33 cellular contexts compared by ENCODE assay signal in genomic region chr15:77939851-77940250, GRCh38.
"Had no signal": no experiment of that assay in that cellular context is flagged by ENCODE, and none has a peak within 500 bp of the region (broad histone marks: within the 10 kb centered on the region; RNA-seq: fewer than 3 reads in every experiment).

No MANE protein-coding gene starts in this region.

- DNase-seq: activated CD4-positive, alpha-beta memory T cell treated with anti-CD3 and anti-CD28 coated beads, Interleukin-2, amount 10 ng/mL, durations not matched to agents 7 days and 5 days; activated CD4-positive, alpha-beta T cell treated with anti-CD3 and anti-CD28 coated beads for 36 hours; activated CD4-positive, alpha-beta T cell treated with anti-CD3 and anti-CD28 coated beads, Interleukin-2, amount 50 U/mL, for 1 hour; activated CD8-positive, alpha-beta memory T cell treated with anti-CD3 and anti-CD28 coated beads, Interleukin-2, amount 10 ng/mL, durations not matched to agents 7 days and 5 days; activated CD8-positive, alpha-beta memory T cell treated with anti-CD3 and anti-CD28 coated beads, Interleukin-2, amount 50 U/mL, for 48 hours; activated effector memory CD4-positive, alpha-beta T cell treated with Interleukin-2 at 50 U/mL for 16 hours; activated naive CD4-positive, alpha-beta T cell treated with anti-CD3 and anti-CD28 coated beads, Interleukin-2, amount 10 ng/mL, durations not matched to agents 7 days and 5 days; activated naive CD8-positive, alpha-beta T cell treated with anti-CD3 and anti-CD28 coated beads, Interleukin-2, amount 50 U/mL, for 24 hours; activated T-cell treated with anti-CD3 and anti-CD28 coated beads, Interleukin-2, amount 50 U/mL, for 48 hours; anterior cingulate cortex; caudate nucleus; MM.1S; MV-4-11; NCI-H1092; NCI-H1436 treated with DMSO at 0.1 percent for 48 hours; NCI-H1694 treated with DMSO at 0.1 percent for 48 hours; NCI-H2029 treated with DMSO at 0.1 percent for 48 hours; NCI-H2107; NCI-H2171; NCI-H510A; NCI-H526; NCI-H748 treated with DMSO at 0.1 percent for 48 hours; NK-92 treated with Interleukin-12 subunit alpha and Interleukin-12 subunit beta, amount 100 ng/mL, for 24 hours; PC-3; RPMI8226; SHP77 treated with DMSO at 0.1 percent for 48 hours; SK-N-SH had no signal

- H3K9me2 ChIP-seq: SK-N-SH had no signal

- H3K4me3 Mint-ChIP-seq: activated CD4-positive, alpha-beta memory T cell treated with anti-CD3 and anti-CD28 coated beads, Interleukin-2, amount 10 ng/mL, durations not matched to agents 7 days and 5 days; activated CD4-positive, alpha-beta T cell treated with anti-CD3 and anti-CD28 coated beads for 36 hours; activated CD8-positive, alpha-beta memory T cell treated with anti-CD3 and anti-CD28 coated beads, Interleukin-2, amount 10 ng/mL, durations not matched to agents 7 days and 5 days; activated naive CD4-positive, alpha-beta T cell treated with anti-CD3 and anti-CD28 coated beads, Interleukin-2, amount 10 ng/mL, durations not matched to agents 7 days and 5 days; activated naive CD8-positive, alpha-beta T cell; activated naive CD8-positive, alpha-beta T cell treated with anti-CD3 and anti-CD28 coated beads, Interleukin-2, amount 50 U/mL, for 24 hours; brain; T-helper 1 cell treated with Interleukin-12 subunit alpha and Interleukin-12 subunit beta and Interleukin-4 antibody, amounts not matched to agents 30 μg/mL and 1 μg/mL, for 36 hours; T-helper 2 cell treated with Interferon-gamma antibody and Interleukin-4, amounts not matched to agents 5 μg/mL and 100 μg/mL, for 36 hours had no signal

- H3K27me3 Mint-ChIP-seq: activated CD4-positive, alpha-beta memory T cell treated with anti-CD3 and anti-CD28 coated beads, Interleukin-2, amount 10 ng/mL, durations not matched to agents 7 days and 5 days; activated naive CD8-positive, alpha-beta T cell; activated naive CD8-positive, alpha-beta T cell treated with anti-CD3 and anti-CD28 coated beads, Interleukin-2, amount 50 U/mL, for 24 hours had no signal

- H3K27me3 ChIP-seq: Peyer's patch, SJSA1 had no signal

- H3K27ac ChIP-seq: Peyer's patch, SJSA1 had no signal

- H3K27ac Mint-ChIP-seq: activated CD4-positive, alpha-beta memory T cell treated with anti-CD3 and anti-CD28 coated beads, Interleukin-2, amount 10 ng/mL, durations not matched to agents 7 days and 5 days; activated CD4-positive, alpha-beta T cell treated with anti-CD3 and anti-CD28 coated beads for 36 hours; activated CD8-positive, alpha-beta memory T cell treated with anti-CD3 and anti-CD28 coated beads, Interleukin-2, amount 10 ng/mL, durations not matched to agents 7 days and 5 days; activated naive CD4-positive, alpha-beta T cell treated with anti-CD3 and anti-CD28 coated beads, Interleukin-2, amount 10 ng/mL, durations not matched to agents 7 days and 5 days; activated naive CD8-positive, alpha-beta T cell; activated naive CD8-positive, alpha-beta T cell treated with anti-CD3 and anti-CD28 coated beads, Interleukin-2, amount 50 U/mL, for 24 hours; brain; T-helper 1 cell treated with Interleukin-12 subunit alpha and Interleukin-12 subunit beta and Interleukin-4 antibody, amounts not matched to agents 30 μg/mL and 1 μg/mL, for 36 hours; T-helper 2 cell treated with Interferon-gamma antibody and Interleukin-4, amounts not matched to agents 5 μg/mL and 100 μg/mL, for 36 hours had no signal

- ATAC-seq: activated CD4-positive, alpha-beta T cell treated with anti-CD3 and anti-CD28 coated beads for 36 hours; activated CD8-positive, alpha-beta memory T cell treated with anti-CD3 and anti-CD28 coated beads, Interleukin-2, amount 10 ng/mL, durations not matched to agents 7 days and 5 days; activated naive CD8-positive, alpha-beta T cell treated with anti-CD3 and anti-CD28 coated beads, Interleukin-2, amount 50 U/mL, for 24 hours; PC-3 had no signal

- H3K4me2 ChIP-seq: SK-N-SH had no signal

- H3K4me1 ChIP-seq: Peyer's patch had no signal

- H3K9me3 Mint-ChIP-seq: activated CD4-positive, alpha-beta memory T cell treated with anti-CD3 and anti-CD28 coated beads, Interleukin-2, amount 10 ng/mL, durations not matched to agents 7 days and 5 days; activated naive CD4-positive, alpha-beta T cell treated with anti-CD3 and anti-CD28 coated beads, Interleukin-2, amount 10 ng/mL, durations not matched to agents 7 days and 5 days; activated naive CD8-positive, alpha-beta T cell treated with anti-CD3 and anti-CD28 coated beads, Interleukin-2, amount 50 U/mL, for 24 hours; T-helper 1 cell treated with Interleukin-12 subunit alpha and Interleukin-12 subunit beta and Interleukin-4 antibody, amounts not matched to agents 30 μg/mL and 1 μg/mL, for 36 hours; T-helper 2 cell treated with Interferon-gamma antibody and Interleukin-4, amounts not matched to agents 5 μg/mL and 100 μg/mL, for 36 hours had no signal

- H3K36me3 Mint-ChIP-seq: activated CD8-positive, alpha-beta memory T cell treated with anti-CD3 and anti-CD28 coated beads, Interleukin-2, amount 10 ng/mL, durations not matched to agents 7 days and 5 days; activated naive CD4-positive, alpha-beta T cell treated with anti-CD3 and anti-CD28 coated beads, Interleukin-2, amount 10 ng/mL, durations not matched to agents 7 days and 5 days; activated naive CD8-positive, alpha-beta T cell; brain had no signal

- H3K4me3 ChIP-seq: Peyer's patch, SJSA1 had no signal

- H3K4me1 Mint-ChIP-seq: activated CD4-positive, alpha-beta T cell treated with anti-CD3 and anti-CD28 coated beads for 36 hours had no signal

- H3K36me3 ChIP-seq: Peyer's patch, SJSA1 had no signal

- H3K9ac ChIP-seq: SK-N-SH had no signal

- H3K9me3 ChIP-seq: Peyer's patch, SJSA1, SK-N-SH had no signal
